Comparison of ENCODE assay signal across 9 cellular contexts in the genomic region with DNA sequence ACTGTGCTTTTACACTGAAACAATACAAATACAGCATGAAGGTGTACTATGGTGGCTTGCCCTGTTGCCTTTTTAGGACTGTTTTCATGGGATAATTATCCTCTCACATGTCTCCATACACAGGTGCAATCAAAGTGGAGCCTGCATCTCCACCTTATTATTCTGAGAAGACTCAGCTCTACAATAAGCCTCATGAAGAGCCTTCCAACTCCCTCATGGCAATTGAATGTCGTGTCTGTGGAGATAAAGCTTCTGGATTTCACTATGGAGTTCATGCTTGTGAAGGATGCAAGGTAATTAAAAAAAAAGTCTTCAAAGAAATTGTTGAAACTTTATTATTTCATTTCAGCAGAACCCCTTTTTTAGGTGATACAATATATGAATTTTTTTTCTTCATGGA.
"Had no signal": no experiment of that assay in that cellular context is flagged by ENCODE, and none has a peak within 500 bp of the region (broad histone marks: within the 10 kb centered on the region; RNA-seq: fewer than 3 reads in every experiment).

No MANE protein-coding gene starts in this region.

- H3K4me3 ChIP-seq: GM23338 had no signal

- H3K4me2 ChIP-seq: GM23338 had no signal

- H3K27ac ChIP-seq: HL-60 had no signal

- DNase-seq: H9, HCEC 1CT, HFFc6 had no signal

- H3K36me3 Mint-ChIP-seq: IgD-negative memory B cell had no signal

- ATAC-seq: GM23338, HepG2 had no signal

- FAIRE-seq: H1, H54, HepG2 had no signal

- H3K4me1 Mint-ChIP-seq: GM23338, H9 had no signal

- H3K27ac Mint-ChIP-seq: GM23338, H9, HFFc6, IgD-negative memory B cell had no signal

- H2AFZ ChIP-seq: GM23338 had no signal

- H3K4me3 Mint-ChIP-seq: GM23338, H9, HFFc6, IgD-negative memory B cell had no signal

- H3K9me3 Mint-ChIP-seq: GM23338, H9, HFFc6, IgD-negative memory B cell had no signal
